ENCODE assay signal across 12 cellular contexts in the genomic region with DNA sequence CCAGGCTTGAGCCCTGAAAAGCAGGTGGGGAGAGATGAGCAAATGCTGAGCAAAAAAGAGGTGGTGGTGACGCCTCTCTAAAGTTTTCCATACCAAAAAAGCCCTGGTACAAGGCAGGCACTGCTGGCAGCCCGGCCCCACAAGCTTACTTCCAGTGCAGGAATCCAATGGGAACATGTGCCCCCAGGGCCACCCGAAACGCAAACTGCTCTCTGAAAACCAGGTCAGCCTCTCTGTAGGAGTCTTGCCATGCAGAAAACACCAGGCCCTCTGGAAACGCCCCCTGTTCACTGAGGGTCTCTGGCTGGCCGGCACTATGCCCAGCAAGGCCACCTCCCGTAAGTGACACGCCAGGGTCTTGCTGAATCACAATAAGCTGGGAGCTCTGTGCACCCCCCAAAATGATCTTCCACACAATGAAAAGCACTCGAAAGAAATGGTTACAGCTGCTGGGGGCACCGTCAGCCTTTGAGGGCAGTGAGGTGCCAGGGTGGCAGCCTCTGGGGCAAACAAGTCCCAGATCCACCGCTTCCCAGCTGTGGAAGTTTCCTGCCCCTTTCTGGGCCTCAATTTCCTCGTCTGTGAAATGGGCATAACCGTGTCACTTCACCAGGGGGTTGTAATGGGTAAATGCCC.
A peak's percentile ranks its signal among the peaks of the same experiment; 100 is the strongest.
DNase-seq lines count a peak whose midpoint lies in the region; ATAC-seq and TF ChIP-seq lines count a peak whose summit lies in the region.
"Had no signal": no experiment of that assay in that cellular context is flagged by ENCODE, and none has a peak within 500 bp of the region (broad histone marks: within the 10 kb centered on the region; RNA-seq: fewer than 3 reads in every experiment).

No MANE protein-coding gene starts in this region.

- DNase-seq in colonic mucosa (peak; percentile 34), neural crest cell (ENCODE audit: low read depth, low spot score) (no peak), NCI-H1436 treated with DMSO at 0.1 percent for 48 hours (lab: John Stamatoyannopoulos, UW) (no peak), KG1 (lab: John Stamatoyannopoulos, UW) (no peak), HFFc6 (no peak)
- DNase-seq: caudate nucleus, NCI-H2029 treated with DMSO at 0.1 percent for 48 hours, nucleus accumbens, Right ventricle myocardium superior had no signal

- H3K27me3 Mint-ChIP-seq in neural crest cell (ENCODE audit: low read depth) (no peaks in the 10 kb centered on the region), HFFc6 (ENCODE audit: insufficient read depth) (no peaks in the 10 kb centered on the region; the same call in 1 of the 2 replicates)

- H3K27ac ChIP-seq in ACC112 (ENCODE audit: low read depth, low read length): peak overlapping the region; percentile 62
- peak overlapping the region; percentile 96 for H3K27ac ChIP-seq in HUES48 (ENCODE audit: low read depth, low read length)
- peak overlapping the region; percentile 98 for H3K27ac ChIP-seq in colonic mucosa

- H3K4me1 ChIP-seq in ACC112 (ENCODE audit: control insufficient read depth, insufficient read depth, low read length, unreplicated experiment): peaks cover 65% of the 10 kb centered on the region
- H3K4me1 ChIP-seq in HUES48 (ENCODE audit: control insufficient read depth, insufficient read depth, low read length): peaks cover 22% of the 10 kb centered on the region
- peaks cover 45% of the 10 kb centered on the region for H3K4me1 ChIP-seq in colonic mucosa

- no peak overlapping the region for H3K4me3 ChIP-seq in ACC112 (ENCODE audit: low read depth, low read length)
- H3K4me3 ChIP-seq in HUES48 (ENCODE audit: low read depth, low read length): no peak overlapping the region
- H3K4me3 ChIP-seq in colonic mucosa: no peak overlapping the region

- peak overlapping the region; percentile 34; the same call in 1 of the 2 replicates for H3K9ac ChIP-seq in HUES48 (ENCODE audit: low read depth, low read length)
- H3K9ac ChIP-seq in colonic mucosa (ENCODE audit: low read depth in 2 of 2, low read length in 2 of 2): peak overlapping the region; percentile 62 to 89

- no peak overlapping the region for H2AFZ ChIP-seq in ACC112 (ENCODE audit: low read length, unreplicated experiment)

- ATAC-seq in HG03095 (IDR thresholded peaks at IDR 0.05; ENCODE audit: unreplicated experiment): no peak

- H3K9me3 Mint-ChIP-seq in neural crest cell (no peaks in the 10 kb centered on the region), HFFc6 (no peaks in the 10 kb centered on the region)

- H3K79me2 ChIP-seq in ACC112 (ENCODE audit: control insufficient read depth, insufficient read depth, low read length, unreplicated experiment): no peaks in the 10 kb centered on the region

- H3K4me3 Mint-ChIP-seq in neural crest cell: no peak overlapping the region
- no peak overlapping the region for H3K4me3 Mint-ChIP-seq in HFFc6

- H3K4me1 Mint-ChIP-seq in neural crest cell: peaks cover 78% of the 10 kb centered on the region
- H3K4me1 Mint-ChIP-seq in HFFc6 (ENCODE audit: low read depth): peaks cover 75% of the 10 kb centered on the region

- no peaks in the 10 kb centered on the region for H3K36me3 Mint-ChIP-seq in neural crest cell (ENCODE audit: low read depth)
- H3K36me3 Mint-ChIP-seq in HFFc6 (ENCODE audit: low read depth): no peaks in the 10 kb centered on the region

- no peaks in the 10 kb centered on the region for H3K36me3 ChIP-seq in ACC112 (ENCODE audit: insufficient read depth, low read length)
- no peaks in the 10 kb centered on the region for H3K36me3 ChIP-seq in HUES48 (ENCODE audit: control insufficient read depth, insufficient read depth, low read length)
- H3K36me3 ChIP-seq in colonic mucosa: no peaks in the 10 kb centered on the region

- H3K27me3 ChIP-seq in ACC112 (ENCODE audit: insufficient read depth, low read length) (no peaks in the 10 kb centered on the region), HUES48 (ENCODE audit: control insufficient read depth, insufficient read depth, low read length) (no peaks in the 10 kb centered on the region), colonic mucosa (no peaks in the 10 kb centered on the region)

- intact Hi-C loops in colonic mucosa (cut with DNase I): loop anchor here (5.0 to 10.0 kb wide), 2 partner anchors 133 to 236 kb away; no protein-coding TSS in a partner anchor

- H3K27ac Mint-ChIP-seq in neural crest cell (ENCODE audit: unreplicated experiment) (peak overlapping the region; percentile 59), HFFc6 (no peak overlapping the region)

- TF ChIP-seq CTCF in colonic mucosa (IDR thresholded peaks at IDR 0.05): no peak
- no peak for TF ChIP-seq CTCF in neural crest cell (conservative IDR thresholded peaks at IDR 0.05)
- no peak for TF ChIP-seq CTCF in HFFc6 (IDR thresholded peaks at IDR 0.05)

- no peaks in the 10 kb centered on the region for H3K9me3 ChIP-seq in HUES48 (ENCODE audit: control insufficient read depth, insufficient read depth, low read length)
- no peaks in the 10 kb centered on the region for H3K9me3 ChIP-seq in colonic mucosa
